ENCODE assay signal across 8 cellular contexts in genomic region chr19:33293255-33294057, GRCh38.
DNase-seq lines count a peak whose midpoint lies in the region; ATAC-seq and TF ChIP-seq lines count a peak whose summit lies in the region.

No MANE protein-coding gene starts in this region.

- ATAC-seq in HG03025 (IDR thresholded peaks at IDR 0.05; ENCODE audit: low FRiP score, unreplicated experiment) (no peak), HG03354 (IDR thresholded peaks at IDR 0.05; ENCODE audit: poor library complexity, severe bottlenecking, unreplicated experiment) (no peak)

- H3K4me3 ChIP-seq in parathyroid adenoma (ENCODE audit: low read depth, low read length): peak overlapping the region; percentile 46

- H3K36me3 Mint-ChIP-seq in dendritic cell treated with granulocyte-macrophage colony-stimulating factor and Interleukin-4, amounts not matched to agents 40 ng/mL and 50 ng/mL, for 4 days (ENCODE audit: low read depth): peaks cover 2% of the 10 kb centered on the region

- TF ChIP-seq CTCF in parathyroid adenoma (IDR thresholded peaks at IDR 0.05): no peak

- H3K4me1 Mint-ChIP-seq in dendritic cell treated with granulocyte-macrophage colony-stimulating factor and Interleukin-4, amounts not matched to agents 40 ng/mL and 50 ng/mL, for 4 days (ENCODE audit: low read depth): peaks cover 96% of the 10 kb centered on the region

- peak overlapping the region; percentile 22 for H3K4me3 Mint-ChIP-seq in dendritic cell treated with granulocyte-macrophage colony-stimulating factor and Interleukin-4, amounts not matched to agents 40 ng/mL and 50 ng/mL, for 4 days

- no peaks in the 10 kb centered on the region for H3K27me3 ChIP-seq in parathyroid adenoma (ENCODE audit: control insufficient read depth, insufficient read depth, low read length)

- peak overlapping the region; percentile 71 for H3K4me2 ChIP-seq in parathyroid adenoma (ENCODE audit: low read length)

- peaks cover 8% of the 10 kb centered on the region for H3K9me3 Mint-ChIP-seq in dendritic cell treated with granulocyte-macrophage colony-stimulating factor and Interleukin-4, amounts not matched to agents 40 ng/mL and 50 ng/mL, for 4 days

- H3K79me2 ChIP-seq in parathyroid adenoma: peaks cover 10% of the 10 kb centered on the region

- no peaks in the 10 kb centered on the region for H3K27me3 Mint-ChIP-seq in dendritic cell treated with granulocyte-macrophage colony-stimulating factor and Interleukin-4, amounts not matched to agents 40 ng/mL and 50 ng/mL, for 4 days

- no peaks in the 10 kb centered on the region for H3K9me3 ChIP-seq in parathyroid adenoma (ENCODE audit: control insufficient read depth, low read length)

- peak overlapping the region; percentile 92 for H3K27ac Mint-ChIP-seq in dendritic cell treated with granulocyte-macrophage colony-stimulating factor and Interleukin-4, amounts not matched to agents 40 ng/mL and 50 ng/mL, for 4 days

- H3K9ac ChIP-seq in parathyroid adenoma: peak overlapping the region; percentile 41

- H3K4me1 ChIP-seq in parathyroid adenoma: peaks cover 68% of the 10 kb centered on the region

- peak; percentile 59 for DNase-seq in DMS53 (lab: John Stamatoyannopoulos, UW)
- DNase-seq in NCI-H2227 treated with DMSO at 0.1 percent for 48 hours (lab: John Stamatoyannopoulos, UW): peak; percentile 83
- DNase-seq in D341Med (ENCODE audit: low spot score): no peak
- no peak for DNase-seq in stimulated activated CD4-positive, alpha-beta T cell treated with anti-CD3 and anti-CD28 coated beads, Interleukin-4, amount 100 ng/mL, for 24 hours

- H3K27ac ChIP-seq in parathyroid adenoma: peak overlapping the region; percentile 99

- intact Hi-C loops in dendritic cell treated with granulocyte-macrophage colony-stimulating factor and Interleukin-4, amounts not matched to agents 40 ng/mL and 50 ng/mL, for 4 days (cut with micrococcal nuclease): no loop called here

- H3K36me3 ChIP-seq in parathyroid adenoma (ENCODE audit: control insufficient read depth, insufficient read depth, low read length): no peaks in the 10 kb centered on the region

- H2AFZ ChIP-seq in parathyroid adenoma: peak overlapping the region; percentile 88

Comparison
In these comparisons a context has a peak if more than half of its experiments do, and no peak if none do; other contexts are left out.
1. DNase-seq: peak in DMS53 (single experiment) and NCI-H2227 treated with DMSO at 0.1 percent for 48 hours (single experiment); none in D341Med (single experiment) and stimulated activated CD4-positive, alpha-beta T cell treated with anti-CD3 and anti-CD28 coated beads, Interleukin-4, amount 100 ng/mL, for 24 hours (single experiment).